ENCODE assay signal across 8 cellular contexts in the genomic region with DNA sequence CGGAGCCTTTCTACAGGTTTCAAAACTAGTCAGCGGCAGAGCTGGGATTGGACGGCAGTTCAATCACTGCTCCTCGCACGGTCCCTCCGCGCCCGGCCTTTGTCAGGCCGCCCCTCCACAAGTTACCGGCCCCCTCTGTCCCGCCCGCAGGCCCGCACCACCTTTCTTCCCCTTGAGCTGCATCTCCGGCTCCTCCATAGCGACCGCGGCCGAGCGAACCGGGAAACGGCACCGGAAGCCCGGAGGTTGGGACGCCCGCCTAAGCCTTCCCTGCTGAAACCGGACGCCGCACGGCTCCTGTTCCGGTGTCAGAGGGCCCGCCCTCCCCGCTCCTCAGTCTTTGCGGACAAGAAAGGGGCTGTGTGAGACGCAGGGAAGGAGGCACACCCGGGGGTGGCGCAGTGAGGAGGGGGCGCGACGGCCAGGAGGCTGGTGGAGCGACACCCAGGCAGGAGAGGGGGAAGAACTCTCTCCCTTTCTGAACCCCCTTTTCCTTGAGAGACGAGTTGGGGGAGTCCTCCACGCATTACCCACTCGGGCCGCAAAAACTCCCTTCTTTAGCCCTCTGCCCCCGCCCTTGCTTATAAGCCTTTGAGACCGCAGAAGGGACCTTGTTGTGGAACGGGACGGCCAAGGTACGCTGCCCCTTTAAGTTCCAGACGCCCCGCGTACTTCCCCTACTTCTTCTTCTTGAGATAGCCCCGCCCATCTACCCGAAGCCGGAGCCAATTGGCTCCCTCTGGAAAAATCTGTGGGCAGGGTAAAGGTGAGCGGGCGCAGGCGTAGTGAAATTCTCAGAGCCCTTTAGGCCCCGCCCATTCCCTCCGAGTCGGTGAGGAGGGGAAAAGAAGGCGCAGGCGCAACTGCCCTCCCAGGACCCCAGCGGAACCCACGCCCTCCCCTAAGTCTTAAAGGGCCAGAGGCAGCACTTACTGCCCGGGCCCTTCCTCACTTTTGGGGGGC. TPM values are rescaled to one million over a fixed set of nuclear protein-coding genes. Genes with fewer than 3 reads are reported as not detected.
A peak's percentile ranks its signal among the peaks of the same experiment; 100 is the strongest.
DNase-seq lines count a peak whose midpoint lies in the region; ATAC-seq and TF ChIP-seq lines count a peak whose summit lies in the region.

BORCS8 (minus strand) TSS at position 233 of the 963 bp plus-strand sequence; CDS start at position 198, 35 bp downstream.
RFXANK (plus strand) TSS at position 339 of the 963 bp plus-strand sequence. CDS start 1,689 bp downstream, outside the sequence.

- H3K27ac Mint-ChIP-seq in activated naive CD8-positive, alpha-beta T cell treated with anti-CD3 and anti-CD28 coated beads, Interleukin-2, amount 10 ng/mL, durations not matched to agents 7 days and 5 days, result peak within 1 kb of the TSS; percentile 99
- peak within 1 kb of the TSS; percentile 91 for H3K27ac Mint-ChIP-seq in glutamatergic neuron (ENCODE audit: unreplicated experiment)

- no peaks in the 10 kb centered on the region for H4K20me1 ChIP-seq in SU-DHL-6 (ENCODE audit: low read depth, low read length)
- H4K20me1 ChIP-seq in osteoblast (ENCODE audit: insufficient read depth, low read length), result peaks cover 9% of the 10 kb centered on the region

- peaks cover 23% of the 10 kb centered on the region for H3K4me1 Mint-ChIP-seq in activated naive CD8-positive, alpha-beta T cell treated with anti-CD3 and anti-CD28 coated beads, Interleukin-2, amount 10 ng/mL, durations not matched to agents 7 days and 5 days
- peaks cover 3% of the 10 kb centered on the region for H3K4me1 Mint-ChIP-seq in glutamatergic neuron (ENCODE audit: low read depth, unreplicated experiment)

- TF ChIP-seq POLR2A in GM10847 (IDR thresholded peaks at IDR 0.05; ENCODE audit: extremely low read depth, insufficient read length), result peak; percentile 76

- H2AFZ ChIP-seq in SU-DHL-6 (ENCODE audit: low read depth, low read length, severe bottlenecking) (peak within 1 kb of the TSS; percentile 84), osteoblast (ENCODE audit: low read length) (peak within 1 kb of the TSS; percentile 98)

- peak within 1 kb of the TSS; percentile 93 for H3K9ac ChIP-seq in SU-DHL-6 (ENCODE audit: low read length)

- TF ChIP-seq CTCF in SU-DHL-6 (IDR thresholded peaks at IDR 0.05; ENCODE audit: insufficient read depth, low read length, poor library complexity, severe bottlenecking) (no peak), glutamatergic neuron (IDR thresholded peaks at IDR 0.05; ENCODE audit: partially characterized antibody, unreplicated experiment) (no peak), osteoblast (IDR thresholded peaks at IDR 0.05; ENCODE audit: extremely low read depth, low read depth, low read length) (no peak), thoracic aorta (IDR thresholded peaks at IDR 0.05) (no peak)

- ATAC-seq in HG02678 (IDR thresholded peaks at IDR 0.05; ENCODE audit: unreplicated experiment) (peak; percentile 89), thoracic aorta (ENCODE audit: insufficient number of reproducible peaks, low FRiP score, low read depth) (peak; percentile 98)
- peak; percentile 90 for ATAC-seq in activated naive CD8-positive, alpha-beta T cell treated with anti-CD3 and anti-CD28 coated beads, Interleukin-2, amount 10 ng/mL, durations not matched to agents 7 days and 5 days (ENCODE audit: low read depth)

- H3K36me3 Mint-ChIP-seq in activated naive CD8-positive, alpha-beta T cell treated with anti-CD3 and anti-CD28 coated beads, Interleukin-2, amount 10 ng/mL, durations not matched to agents 7 days and 5 days, result peaks cover 9% of the 10 kb centered on the region
- no peaks in the 10 kb centered on the region for H3K36me3 Mint-ChIP-seq in glutamatergic neuron (ENCODE audit: unreplicated experiment)

- H3K4me2 ChIP-seq in SU-DHL-6 (ENCODE audit: low read depth, low read length, poor library complexity, severe bottlenecking), result peak within 1 kb of the TSS; percentile 87
- peak within 1 kb of the TSS; percentile 98 for H3K4me2 ChIP-seq in osteoblast (ENCODE audit: insufficient read depth, low read length)

- H3K9me3 ChIP-seq in SU-DHL-6 (ENCODE audit: insufficient read depth, low read length) (no peaks in the 10 kb centered on the region), osteoblast (ENCODE audit: low read depth, low read length) (no peaks in the 10 kb centered on the region), thoracic aorta (no peaks in the 10 kb centered on the region)

- DNase-seq in NCI-H128 (lab: John Stamatoyannopoulos, UW; ENCODE audit: unreplicated experiment) (peak; percentile 99), glutamatergic neuron (peak; percentile 99), osteoblast (ENCODE audit: insufficient read length, low spot score, missing footprints) (peak; percentile 99), thoracic aorta (ENCODE audit: low spot score) (peak; percentile 98)
- peak; percentile 94 for DNase-seq in activated naive CD8-positive, alpha-beta T cell treated with anti-CD3 and anti-CD28 coated beads, Interleukin-2, amount 10 ng/mL, durations not matched to agents 7 days and 5 days

- H3K4me3 ChIP-seq in SU-DHL-6 (ENCODE audit: insufficient read depth, low read length, poor library complexity, severe bottlenecking), result peak within 1 kb of the TSS; percentile 100
- peak within 1 kb of the TSS; percentile 91 for H3K4me3 ChIP-seq in osteoblast (ENCODE audit: insufficient read depth, low read length)
- peak within 1 kb of the TSS; percentile 86 for H3K4me3 ChIP-seq in thoracic aorta

- H3K4me1 ChIP-seq in osteoblast (ENCODE audit: insufficient read depth, low read length) (peaks cover 20% of the 10 kb centered on the region), thoracic aorta (ENCODE audit: control insufficient read depth in 1 of 2, low read depth in 2 of 2) (peaks cover 18 to 45% of the 10 kb centered on the region in 2 donors)

- H3K79me2 ChIP-seq in SU-DHL-6 (ENCODE audit: insufficient read depth, low read length) (peaks cover 40% of the 10 kb centered on the region), osteoblast (ENCODE audit: insufficient read depth, low read length) (peaks cover 48% of the 10 kb centered on the region)

- H3F3A ChIP-seq in SU-DHL-6 (ENCODE audit: insufficient read depth), result peaks cover 3% of the 10 kb centered on the region; the same call in 1 of the 2 replicates

- H3K9me3 Mint-ChIP-seq in activated naive CD8-positive, alpha-beta T cell treated with anti-CD3 and anti-CD28 coated beads, Interleukin-2, amount 10 ng/mL, durations not matched to agents 7 days and 5 days, result no peaks in the 10 kb centered on the region
- peaks cover 1% of the 10 kb centered on the region for H3K9me3 Mint-ChIP-seq in glutamatergic neuron (ENCODE audit: unreplicated experiment)

- H3K27ac ChIP-seq in SU-DHL-6 (ENCODE audit: low read depth, low read length) (peak within 1 kb of the TSS; percentile 94), osteoblast (ENCODE audit: low read depth, low read length) (peak within 1 kb of the TSS; percentile 92), thoracic aorta (peak within 1 kb of the TSS; percentile 98 to 99)

- H3K9me2 ChIP-seq in SU-DHL-6 (replicated peaks; ENCODE audit: insufficient read depth, low read length), result no peaks in the 10 kb centered on the region

- POLR2A ChIA-PET in activated naive CD8-positive, alpha-beta T cell treated with anti-CD3 and anti-CD28 coated beads, Interleukin-2, amount 10 ng/mL, durations not matched to agents 7 days and 5 days (lab: Charles Lee), result interaction anchor here (0.7 to 4.3 kb wide), 5 partner anchors 10 to 987 kb away, joined by 3 to 58 read pairs (median 4); partner anchors contain the start of gene NR2C2AP

- H3K27me3 Mint-ChIP-seq in activated naive CD8-positive, alpha-beta T cell treated with anti-CD3 and anti-CD28 coated beads, Interleukin-2, amount 10 ng/mL, durations not matched to agents 7 days and 5 days, result no peaks in the 10 kb centered on the region
- H3K27me3 Mint-ChIP-seq in glutamatergic neuron (ENCODE audit: unreplicated experiment), result peaks cover 3% of the 10 kb centered on the region

- H3K36me3 ChIP-seq in SU-DHL-6 (ENCODE audit: low read length), result no peaks in the 10 kb centered on the region
- peaks cover 4% of the 10 kb centered on the region for H3K36me3 ChIP-seq in osteoblast (ENCODE audit: insufficient read depth, low read length)
- peaks cover 5% of the 10 kb centered on the region for H3K36me3 ChIP-seq in thoracic aorta

- H3K27me3 ChIP-seq in SU-DHL-6 (ENCODE audit: low read length) (no peaks in the 10 kb centered on the region), osteoblast (ENCODE audit: insufficient read depth, low read length) (no peaks in the 10 kb centered on the region), thoracic aorta (replicated peaks; ENCODE audit: insufficient read depth) (no peaks in the 10 kb centered on the region)

- peak within 1 kb of the TSS; percentile 96 for H3K4me3 Mint-ChIP-seq in activated naive CD8-positive, alpha-beta T cell treated with anti-CD3 and anti-CD28 coated beads, Interleukin-2, amount 10 ng/mL, durations not matched to agents 7 days and 5 days
- peak within 1 kb of the TSS; percentile 94 for H3K4me3 Mint-ChIP-seq in glutamatergic neuron (ENCODE audit: unreplicated experiment)

RNA-seq across cellular contexts. Expression of gene BORCS8, which starts in this region (rescaled TPM):
- total RNA-seq in activated naive CD8-positive, alpha-beta T cell treated with anti-CD3 and anti-CD28 coated beads, Interleukin-2, amount 10 ng/mL, durations not matched to agents 7 days and 5 days, result 10 to 100 TPM; 31.9 to 32.4 TPM
- total RNA-seq in glutamatergic neuron (ENCODE audit: unreplicated experiment) (20.5 TPM), osteoblast (16.2 and 17.4 TPM in 2 replicates), thoracic aorta (10 to 100 TPM; 15.2 to 15.4 TPM)

RNA-seq across cellular contexts. Expression of gene RFXANK, which starts in this region (rescaled TPM):
- 10 to 100 TPM; 87.0 to 94.4 TPM for total RNA-seq in activated naive CD8-positive, alpha-beta T cell treated with anti-CD3 and anti-CD28 coated beads, Interleukin-2, amount 10 ng/mL, durations not matched to agents 7 days and 5 days
- total RNA-seq in glutamatergic neuron (ENCODE audit: unreplicated experiment), result 73.5 TPM
- total RNA-seq in osteoblast, result 37.4 and 47.4 TPM in 2 replicates
- 10 to 100 TPM; 17.6 to 23.2 TPM for total RNA-seq in thoracic aorta

Comparison
In these comparisons a context has a peak if more than half of its experiments do, and no peak if none do; other contexts are left out.
1. Peak in every context shown above with its lines: DNase-seq, ATAC-seq, H3K4me3 ChIP-seq and H3K27ac ChIP-seq.